ENCODE assay signal across 9 cellular contexts in the genomic region with DNA sequence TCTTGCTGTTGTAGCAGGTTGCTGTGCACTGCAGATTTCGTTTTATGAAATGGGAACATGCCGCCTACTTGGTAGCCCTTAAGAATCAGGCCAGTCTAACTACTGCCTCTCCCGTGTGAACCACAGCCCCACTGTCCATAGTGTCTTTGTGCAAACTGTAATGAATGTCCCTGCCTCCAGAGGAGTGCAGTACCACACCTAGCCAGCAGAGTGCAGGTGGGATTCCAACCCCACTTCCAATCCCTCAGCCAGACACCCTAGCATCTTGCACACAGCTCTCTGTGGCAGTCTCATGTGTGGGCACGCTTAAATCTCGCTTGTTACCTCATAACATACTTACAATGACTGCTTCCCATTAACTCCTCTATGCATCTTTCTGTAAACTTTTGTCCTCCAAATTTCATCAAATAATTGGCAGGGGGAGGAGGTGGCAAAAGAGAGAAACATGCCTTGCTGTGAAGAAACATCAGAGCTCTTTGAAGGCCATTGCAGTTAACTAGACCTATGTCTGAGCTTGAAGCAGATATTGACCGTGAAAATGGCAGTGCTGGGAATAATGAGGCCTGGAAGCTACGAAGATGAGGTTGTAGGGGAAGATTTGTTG. TPM values are rescaled to one million over a fixed set of nuclear protein-coding genes. Genes with fewer than 3 reads are reported as not detected.
DNase-seq lines count a peak whose midpoint lies in the region; ATAC-seq and TF ChIP-seq lines count a peak whose summit lies in the region.
"Had no signal": no experiment of that assay in that cellular context is flagged by ENCODE, and none has a peak within 500 bp of the region (broad histone marks: within the 10 kb centered on the region; RNA-seq: fewer than 3 reads in every experiment).

No MANE protein-coding gene starts in this region.

- no peaks in the 10 kb centered on the region for H3K36me3 ChIP-seq in CD4-positive, CD25-positive, alpha-beta regulatory T cell (ENCODE audit: control insufficient read depth, insufficient read depth, low read length)
- H3K36me3 ChIP-seq in hepatocyte (replicated peaks; ENCODE audit: insufficient read depth, low read depth), result no peaks in the 10 kb centered on the region

- TF ChIP-seq RAD21 in Ishikawa (IDR thresholded peaks at IDR 0.05; ENCODE audit: low read depth), result peak; percentile 81

- H3K4me3 Mint-ChIP-seq in CD4-positive, CD25-positive, alpha-beta regulatory T cell, result no peak overlapping the region

- no peak overlapping the region for H3K27ac Mint-ChIP-seq in CD4-positive, CD25-positive, alpha-beta regulatory T cell

- no peak overlapping the region for H3K4me3 ChIP-seq in CD4-positive, CD25-positive, alpha-beta regulatory T cell (ENCODE audit: low read depth, low read length)
- no peak overlapping the region for H3K4me3 ChIP-seq in hepatocyte

- TF ChIP-seq EP300 in Ishikawa (IDR thresholded peaks at IDR 0.05; ENCODE audit: borderline replicate concordance), result no peak

- H3K9me3 Mint-ChIP-seq in CD4-positive, CD25-positive, alpha-beta regulatory T cell, result peaks cover 0 to 1% (median 0%) of the 10 kb centered on the region in 7 donors

- H3K79me2 ChIP-seq in hepatocyte, result no peaks in the 10 kb centered on the region

- H3K4me2 ChIP-seq in hepatocyte, result no peak overlapping the region

- H2AFZ ChIP-seq in hepatocyte, result no peak overlapping the region

- DNase-seq in CD4-positive, CD25-positive, alpha-beta regulatory T cell, result peak; percentile 7 to 50 (median 33)
- DNase-seq in GM19238 (ENCODE audit: insufficient read length, low spot score), result peak; percentile 23
- DNase-seq in activated T-cell treated with anti-CD3 and anti-CD28 coated beads for 48 hours (ENCODE audit: low read depth), result peak; percentile 33
- DNase-seq in hepatocyte (ENCODE audit: low spot score), result peak; percentile 39
- peak; percentile 21 for DNase-seq in stimulated activated CD8-positive, alpha-beta memory T cell treated with anti-CD3 and anti-CD28 coated beads, Interleukin-15, amount 100 ng/mL, for 1 hour (ENCODE audit: low read depth)
- no peak for DNase-seq in A172 (ENCODE audit: low spot score)
- DNase-seq in dermis blood vessel endothelial cell, result no peak

- TF ChIP-seq CTCF in hepatocyte (IDR thresholded peaks at IDR 0.05; ENCODE audit: poor library complexity), result peak; percentile 34

- no peaks in the 10 kb centered on the region for H3K4me1 ChIP-seq in CD4-positive, CD25-positive, alpha-beta regulatory T cell (ENCODE audit: control insufficient read depth, insufficient read depth, low read length, poor library complexity, severe bottlenecking)
- H3K4me1 ChIP-seq in hepatocyte (ENCODE audit: insufficient read depth), result no peaks in the 10 kb centered on the region

- peak; percentile 56 to 75 for ATAC-seq in CD4-positive, CD25-positive, alpha-beta regulatory T cell (ENCODE audit: low read depth in 2 of 2)

- H3K27me3 Mint-ChIP-seq in CD4-positive, CD25-positive, alpha-beta regulatory T cell, result peaks cover 4% of the 10 kb centered on the region

- no peaks in the 10 kb centered on the region for H3K27me3 ChIP-seq in CD4-positive, CD25-positive, alpha-beta regulatory T cell (ENCODE audit: control insufficient read depth, insufficient read depth, low read length)
- no peaks in the 10 kb centered on the region for H3K27me3 ChIP-seq in hepatocyte

- no peaks in the 10 kb centered on the region for H3K9me3 ChIP-seq in CD4-positive, CD25-positive, alpha-beta regulatory T cell (ENCODE audit: control insufficient read depth in 2 of 2, low read length in 2 of 2)
- H3K9me3 ChIP-seq in hepatocyte (ENCODE audit: low read depth), result no peaks in the 10 kb centered on the region

- no peaks in the 10 kb centered on the region for H4K20me1 ChIP-seq in hepatocyte (ENCODE audit: insufficient read depth, poor library complexity, severe bottlenecking)

- H3K36me3 Mint-ChIP-seq in CD4-positive, CD25-positive, alpha-beta regulatory T cell, result no peaks in the 10 kb centered on the region

- WGBS in hepatocyte (ENCODE audit: low lambda C conversion rate, missing lambda C conversion rate), result 67% methylated on average over 7 of the region's 7 CpGs

- no peaks in the 10 kb centered on the region for H3K4me1 Mint-ChIP-seq in CD4-positive, CD25-positive, alpha-beta regulatory T cell

- no peak overlapping the region for H3K27ac ChIP-seq in CD4-positive, CD25-positive, alpha-beta regulatory T cell (ENCODE audit: insufficient read depth, low read length, poor library complexity, severe bottlenecking)
- no peak overlapping the region for H3K27ac ChIP-seq in hepatocyte

- H3K9me2 ChIP-seq in hepatocyte (replicated peaks; ENCODE audit: insufficient read depth), result no peaks in the 10 kb centered on the region

TF ChIP-seq in Ishikawa, 13 proteins besides CTCF, POLR2A, EP300 and RAD21:
- TF ChIP-seq ZBTB7A (IDR thresholded peaks at IDR 0.05; ENCODE audit: low read depth) (no peak), EGR1 (IDR thresholded peaks at IDR 0.05) (no peak), TEAD4 (IDR thresholded peaks at IDR 0.05) (peak; percentile 49), CEBPB (IDR thresholded peaks at IDR 0.05) (no peak), YY1 (IDR thresholded peaks at IDR 0.05; ENCODE audit: low read depth) (no peak)
- TF ChIP-seq, protein P1, sequence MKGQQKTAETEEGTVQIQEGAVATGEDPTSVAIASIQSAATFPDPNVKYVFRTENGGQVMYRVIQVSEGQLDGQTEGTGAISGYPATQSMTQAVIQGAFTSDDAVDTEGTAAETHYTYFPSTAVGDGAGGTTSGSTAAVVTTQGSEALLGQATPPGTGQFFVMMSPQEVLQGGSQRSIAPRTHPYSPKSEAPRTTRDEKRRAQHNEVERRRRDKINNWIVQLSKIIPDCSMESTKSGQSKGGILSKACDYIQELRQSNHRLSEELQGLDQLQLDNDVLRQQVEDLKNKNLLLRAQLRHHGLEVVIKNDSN (IDR thresholded peaks at IDR 0.05), result no peak

RNA-seq across cellular contexts. Expression of a gene that starts 47.2 kb away (rescaled TPM):
- not detected for total RNA-seq in CD4-positive, CD25-positive, alpha-beta regulatory T cell
- under 1 TPM in 1 of 4 donors, not detected in 3; 0.16 TPM for polyA plus RNA-seq in CD4-positive, CD25-positive, alpha-beta regulatory T cell
- not detected in 2 replicates for total RNA-seq in hepatocyte
- polyA plus RNA-seq in hepatocyte, result not detected in 2 replicates
- total RNA-seq in A172 (2014; rRNA removed; shearing (Covaris generic)), result not detected in 2 replicates
- not detected in 2 replicates for total RNA-seq in dermis blood vessel endothelial cell
- total RNA-seq: HT1080 had no signal

RNA-seq across cellular contexts. Expression of a gene that starts 47.4 kb away (rescaled TPM):
- total RNA-seq in CD4-positive, CD25-positive, alpha-beta regulatory T cell, result 7.6 TPM
- 1 to 10 TPM; 1.3 to 2.5 (median 1.9) TPM for polyA plus RNA-seq in CD4-positive, CD25-positive, alpha-beta regulatory T cell
- total RNA-seq in hepatocyte (2.4 and 2.8 TPM in 2 replicates), dermis blood vessel endothelial cell (4.6 and 13.2 TPM in 2 replicates)
- 1.4 and 2.9 TPM in 2 replicates for polyA plus RNA-seq in hepatocyte
- total RNA-seq in A172 (2014; rRNA removed; shearing (Covaris generic)), result 9.7 and 13.0 TPM in 2 replicates

Comparison
In these comparisons a context has a peak if more than half of its experiments do, and no peak if none do; other contexts are left out.
1. DNase-seq: peak in CD4-positive, CD25-positive, alpha-beta regulatory T cell (3 of 3), GM19238 (single experiment), activated T-cell treated with anti-CD3 and anti-CD28 coated beads for 48 hours (single experiment), hepatocyte (single experiment) and stimulated activated CD8-positive, alpha-beta memory T cell treated with anti-CD3 and anti-CD28 coated beads, Interleukin-15, amount 100 ng/mL, for 1 hour (single experiment); none in A172 (single experiment) and dermis blood vessel endothelial cell (single experiment).